Comparison of ENCODE assay signal across 1 cellular context in the genomic region with DNA sequence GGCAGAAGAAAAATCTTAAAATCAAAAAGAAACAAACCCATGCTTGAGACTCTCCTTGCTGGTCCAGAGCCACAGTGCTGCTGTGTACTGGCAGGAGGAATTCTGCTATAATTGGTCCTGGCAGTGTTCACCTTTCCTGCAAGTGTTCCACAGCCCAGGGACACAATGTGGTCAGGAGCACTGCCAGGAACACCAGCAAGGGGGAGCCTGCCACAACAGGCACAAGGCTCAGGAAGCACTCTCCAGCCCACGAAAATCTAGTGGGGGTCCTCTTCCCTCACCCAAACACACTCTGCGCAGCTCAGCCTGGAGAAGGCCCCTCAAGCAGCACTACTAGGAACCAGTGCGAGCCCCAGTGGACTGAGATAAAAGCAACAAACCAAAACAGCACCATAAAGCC.
TF ChIP-seq lines count a peak whose summit lies in the region.

No MANE protein-coding gene starts in this region.

TF ChIP-seq in H1, 55 proteins besides CTCF, POLR2A, EP300 and RAD21 (continued from another document):
- no peak for TF ChIP-seq HDAC2 (IDR thresholded peaks at IDR 0.05; ENCODE audit: borderline replicate concordance in 1 of 2, low read depth in 2 of 2, low read length in 2 of 2)
